Comparison of ENCODE assay signal across 8 cellular contexts in the genomic region with DNA sequence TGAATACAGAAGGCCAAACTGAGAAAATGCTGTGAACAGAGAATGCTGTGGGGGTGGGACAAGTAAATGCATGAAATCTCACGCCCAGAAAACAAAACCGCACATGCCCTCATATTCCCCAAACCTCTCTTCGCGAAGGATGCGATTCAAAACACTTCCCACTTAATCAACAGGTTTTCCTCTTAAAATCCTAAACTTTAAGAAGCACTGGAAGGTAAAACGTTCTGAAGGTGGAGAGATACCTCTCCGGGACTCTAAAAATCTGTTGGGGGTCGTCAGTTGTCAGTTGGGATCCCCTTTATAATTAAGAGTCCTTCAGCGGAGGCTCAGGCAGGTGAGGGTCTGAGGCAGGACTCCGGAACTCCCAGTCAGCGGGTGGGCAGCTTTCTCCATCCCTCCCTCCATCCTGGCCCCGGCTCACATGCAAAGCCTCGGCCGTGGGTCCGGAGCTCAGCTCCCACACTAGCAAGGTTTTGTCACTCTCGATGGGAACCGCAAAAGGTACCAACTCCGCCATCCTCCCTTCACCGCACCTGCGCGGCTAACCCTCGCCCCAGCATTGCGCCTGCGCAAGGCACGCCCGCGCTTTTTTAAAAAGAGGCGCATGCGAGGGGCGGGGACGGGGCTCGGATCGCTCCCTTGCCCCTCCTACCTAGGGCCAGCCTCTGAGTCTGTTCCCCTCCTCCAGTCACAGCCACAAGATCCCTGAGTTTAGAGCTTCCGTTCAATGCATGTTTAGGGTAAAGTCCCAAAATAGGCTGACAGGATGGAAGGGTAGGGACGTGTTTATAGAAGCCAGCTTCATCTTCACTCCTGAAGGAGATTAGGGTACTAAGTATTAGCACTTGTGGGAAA. TPM values are rescaled to one million over a fixed set of nuclear protein-coding genes. Genes with fewer than 3 reads are reported as not detected.
A peak's percentile ranks its signal among the peaks of the same experiment; 100 is the strongest.
DNase-seq lines count a peak whose midpoint lies in the region; ATAC-seq and TF ChIP-seq lines count a peak whose summit lies in the region.

A gene with protein sequence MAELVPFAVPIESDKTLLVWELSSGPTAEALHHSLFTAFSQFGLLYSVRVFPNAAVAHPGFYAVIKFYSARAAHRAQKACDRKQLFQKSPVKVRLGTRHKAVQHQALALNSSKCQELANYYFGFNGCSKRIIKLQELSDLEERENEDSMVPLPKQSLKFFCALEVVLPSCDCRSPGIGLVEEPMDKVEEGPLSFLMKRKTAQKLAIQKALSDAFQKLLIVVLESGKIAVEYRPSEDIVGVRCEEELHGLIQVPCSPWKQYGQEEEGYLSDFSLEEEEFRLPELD (minus strand): TSS at position 563 of the 855 bp plus-strand sequence. CDS start 46 bp downstream, at position 517.

- no peaks in the 10 kb centered on the region for H3K27me3 ChIP-seq in BJ (ENCODE audit: control insufficient read depth, insufficient read depth, low read length)
- H3K27me3 ChIP-seq in suprapubic skin: peaks cover 9% of the 10 kb centered on the region

- intact Hi-C loops in activated T-helper 2 cell treated with anti-CD3 and anti-CD28 coated beads, Interferon-gamma antibody, Interleukin-2, Interleukin-4, amounts not matched to agents 10 μg/mL and 5 μg/mL and 100 μg/mL, durations not matched to agents 14 hours and 24 hours and 36 hours (cut with micrococcal nuclease): loop anchor here (1.0 to 5.0 kb wide), 2 partner anchors 32 to 48 kb away; a partner anchor contains a TSS

- H3K36me3 Mint-ChIP-seq in activated T-helper 2 cell treated with anti-CD3 and anti-CD28 coated beads, Interferon-gamma antibody, Interleukin-2, Interleukin-4, amounts not matched to agents 10 μg/mL and 5 μg/mL and 100 μg/mL, durations not matched to agents 14 hours and 24 hours and 36 hours (ENCODE audit: low read depth): peaks cover 9% of the 10 kb centered on the region

- H3K4me3 ChIP-seq in BJ (ENCODE audit: low read depth, low read length) (peak within 1 kb of the TSS; percentile 53), foreskin fibroblast (ENCODE audit: low read depth in 1 of 2, low read length in 2 of 2) (peak within 1 kb of the TSS; percentile 58 to 61), suprapubic skin (peak within 1 kb of the TSS; percentile 37)

- TF ChIP-seq EP300 in suprapubic skin (IDR thresholded peaks at IDR 0.05): no peak

- H3K36me3 ChIP-seq in BJ (ENCODE audit: control insufficient read depth, insufficient read depth, low read length) (no peaks in the 10 kb centered on the region), suprapubic skin (no peaks in the 10 kb centered on the region)

- H3K4me1 Mint-ChIP-seq in activated T-helper 2 cell treated with anti-CD3 and anti-CD28 coated beads, Interferon-gamma antibody, Interleukin-2, Interleukin-4, amounts not matched to agents 10 μg/mL and 5 μg/mL and 100 μg/mL, durations not matched to agents 14 hours and 24 hours and 36 hours (ENCODE audit: low read depth): peaks cover 25% of the 10 kb centered on the region

- H3K9me3 Mint-ChIP-seq in activated T-helper 2 cell treated with anti-CD3 and anti-CD28 coated beads, Interferon-gamma antibody, Interleukin-2, Interleukin-4, amounts not matched to agents 10 μg/mL and 5 μg/mL and 100 μg/mL, durations not matched to agents 14 hours and 24 hours and 36 hours: no peaks in the 10 kb centered on the region

- H3K9me3 ChIP-seq in suprapubic skin: no peaks in the 10 kb centered on the region

- H3K4me3 Mint-ChIP-seq in activated T-helper 2 cell treated with anti-CD3 and anti-CD28 coated beads, Interferon-gamma antibody, Interleukin-2, Interleukin-4, amounts not matched to agents 10 μg/mL and 5 μg/mL and 100 μg/mL, durations not matched to agents 14 hours and 24 hours and 36 hours (ENCODE audit: low read depth): peak within 1 kb of the TSS; percentile 84

- no peak for TF ChIP-seq POLR2A in suprapubic skin (IDR thresholded peaks at IDR 0.05)

- peaks cover 8% of the 10 kb centered on the region for H3K4me1 ChIP-seq in suprapubic skin

- CTCF ChIA-PET in BJ (lab: Yijun Ruan, JAX): interaction anchor here (1.1 kb wide), 1 partner anchor 39 kb away, joined by 3 read pairs; no protein-coding TSS in a partner anchor
- CTCF ChIA-PET in RWPE1 (lab: Yijun Ruan, JAX): interaction anchor here (0.6 to 1.5 kb wide), 2 partner anchors 17 kb away, joined by 3 to 7 read pairs; no protein-coding TSS in a partner anchor

- DNase-seq in BJ (ENCODE audit: low read depth): no peak
- DNase-seq in M059J (ENCODE audit: low read depth): peak; percentile 83
- peak; percentile 96 for DNase-seq in RWPE1 (ENCODE audit: low spot score)
- peak; percentile 89 for DNase-seq in activated T-helper 2 cell treated with anti-CD3 and anti-CD28 coated beads, Interferon-gamma antibody, Interleukin-2, Interleukin-4, amounts not matched to agents 10 μg/mL and 5 μg/mL and 100 μg/mL, durations not matched to agents 14 hours and 24 hours and 36 hours (ENCODE audit: low spot score)
- DNase-seq in foreskin fibroblast: peak; percentile 26 to 72
- DNase-seq in occipital lobe (lab: John Stamatoyannopoulos, UW): peak; percentile 37
- DNase-seq in suprapubic skin (ENCODE audit: low spot score in 2 of 2): peak in 1 of 2 donors; percentile 70

- H3K27me3 Mint-ChIP-seq in activated T-helper 2 cell treated with anti-CD3 and anti-CD28 coated beads, Interferon-gamma antibody, Interleukin-2, Interleukin-4, amounts not matched to agents 10 μg/mL and 5 μg/mL and 100 μg/mL, durations not matched to agents 14 hours and 24 hours and 36 hours (ENCODE audit: low read depth): peaks cover 5% of the 10 kb centered on the region

- no peak for TF ChIP-seq CTCF in BJ (IDR thresholded peaks at IDR 0.05; ENCODE audit: insufficient read depth, low read depth, low read length)
- no peak for TF ChIP-seq CTCF in RWPE1 (conservative IDR thresholded peaks at IDR 0.05; ENCODE audit: low read depth)
- TF ChIP-seq CTCF in foreskin fibroblast (IDR thresholded peaks at IDR 0.05; ENCODE audit: low read depth, low read length): no peak
- no peak for TF ChIP-seq CTCF in suprapubic skin (IDR thresholded peaks at IDR 0.05)

- H3K27ac ChIP-seq in RWPE1: peak within 1 kb of the TSS; percentile 12
- no peak within 1 kb of the TSS for H3K27ac ChIP-seq in suprapubic skin

- ATAC-seq in GM19455 (IDR thresholded peaks at IDR 0.05; ENCODE audit: unreplicated experiment): peak; percentile 77

- POLR2A ChIA-PET in BJ (lab: Charles Lee) (no interaction called here), RWPE1 (lab: Yijun Ruan, JAX; ENCODE audit: low non-redundant PET) (no interaction called here)

- H3K27ac Mint-ChIP-seq in activated T-helper 2 cell treated with anti-CD3 and anti-CD28 coated beads, Interferon-gamma antibody, Interleukin-2, Interleukin-4, amounts not matched to agents 10 μg/mL and 5 μg/mL and 100 μg/mL, durations not matched to agents 14 hours and 24 hours and 36 hours: peak within 1 kb of the TSS; percentile 84

- WGBS in suprapubic skin: 2% methylated on average over 32 of the region's 35 CpGs

RNA-seq across cellular contexts. Expression of the gene that starts here (rescaled TPM):
- 0.17 and 0.20 TPM in 2 replicates for polyA plus RNA-seq in BJ (2011; rRNA removed)
- 0.38 TPM in 1 of 2 replicates, not detected in the other for polyA minus RNA-seq in BJ (2011; rRNA and poly(A)+ RNA removed)
- total RNA-seq in M059J (2014; rRNA removed; shearing (Covaris generic)): 4.9 and 7.7 TPM in 2 replicates
- total RNA-seq in activated T-helper 2 cell treated with anti-CD3 and anti-CD28 coated beads, Interferon-gamma antibody, Interleukin-2, Interleukin-4, amounts not matched to agents 10 μg/mL and 5 μg/mL and 100 μg/mL, durations not matched to agents 14 hours and 24 hours and 36 hours: 4.5 and 5.3 TPM in 2 replicates
- 0.62 TPM for total RNA-seq in occipital lobe
- not detected for total RNA-seq in suprapubic skin

Comparison
In these comparisons a context has a peak if more than half of its experiments do, and no peak if none do; other contexts are left out.
1. Peak in DNase-seq in occipital lobe; RNA of the gene not detected or under 1 TPM.